ENCODE assay signal across 1 cellular context in the genomic region with DNA sequence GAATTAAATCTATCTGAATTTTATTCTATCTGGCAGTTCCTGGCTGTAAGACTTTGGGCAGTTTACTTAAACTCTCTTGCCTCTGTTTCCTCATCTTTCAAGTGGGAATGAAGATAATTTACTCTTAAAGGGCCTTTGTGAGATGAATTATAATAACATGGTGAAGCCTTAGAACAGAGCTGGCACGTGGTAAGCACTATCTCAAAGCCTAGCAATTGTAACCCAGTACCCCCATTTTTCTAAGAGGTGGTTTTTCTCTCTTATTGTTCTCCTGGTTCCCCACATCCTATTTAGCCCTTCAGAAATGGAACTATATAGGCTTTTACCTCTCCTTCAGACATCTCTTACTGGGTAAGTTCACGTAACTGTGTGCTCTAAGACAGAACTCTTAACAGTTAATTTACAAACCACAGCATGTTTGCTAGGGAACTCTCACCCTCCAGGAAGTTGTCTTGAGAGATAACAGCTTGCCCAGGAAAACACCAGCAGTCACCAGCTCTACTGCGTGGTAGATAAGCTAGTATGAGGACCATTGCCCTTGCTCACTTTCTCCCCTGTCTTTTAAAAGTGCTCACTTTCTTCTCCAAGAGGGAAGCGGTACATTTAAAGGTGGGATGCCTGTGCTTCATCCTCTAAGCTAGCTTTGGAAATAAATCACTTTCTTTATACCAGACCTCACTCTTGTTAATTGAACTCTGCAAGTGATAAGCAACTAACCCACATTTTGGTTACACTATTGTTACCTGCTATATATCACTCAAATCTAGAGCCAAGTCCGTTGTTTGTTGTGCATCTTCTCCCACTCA.
TF ChIP-seq lines count a peak whose summit lies in the region.

No MANE protein-coding gene starts in this region.

TF ChIP-seq in K562, 482 proteins besides CTCF, POLR2A, EP300 and RAD21 (continued from another document):
- TF ChIP-seq, protein P1, sequence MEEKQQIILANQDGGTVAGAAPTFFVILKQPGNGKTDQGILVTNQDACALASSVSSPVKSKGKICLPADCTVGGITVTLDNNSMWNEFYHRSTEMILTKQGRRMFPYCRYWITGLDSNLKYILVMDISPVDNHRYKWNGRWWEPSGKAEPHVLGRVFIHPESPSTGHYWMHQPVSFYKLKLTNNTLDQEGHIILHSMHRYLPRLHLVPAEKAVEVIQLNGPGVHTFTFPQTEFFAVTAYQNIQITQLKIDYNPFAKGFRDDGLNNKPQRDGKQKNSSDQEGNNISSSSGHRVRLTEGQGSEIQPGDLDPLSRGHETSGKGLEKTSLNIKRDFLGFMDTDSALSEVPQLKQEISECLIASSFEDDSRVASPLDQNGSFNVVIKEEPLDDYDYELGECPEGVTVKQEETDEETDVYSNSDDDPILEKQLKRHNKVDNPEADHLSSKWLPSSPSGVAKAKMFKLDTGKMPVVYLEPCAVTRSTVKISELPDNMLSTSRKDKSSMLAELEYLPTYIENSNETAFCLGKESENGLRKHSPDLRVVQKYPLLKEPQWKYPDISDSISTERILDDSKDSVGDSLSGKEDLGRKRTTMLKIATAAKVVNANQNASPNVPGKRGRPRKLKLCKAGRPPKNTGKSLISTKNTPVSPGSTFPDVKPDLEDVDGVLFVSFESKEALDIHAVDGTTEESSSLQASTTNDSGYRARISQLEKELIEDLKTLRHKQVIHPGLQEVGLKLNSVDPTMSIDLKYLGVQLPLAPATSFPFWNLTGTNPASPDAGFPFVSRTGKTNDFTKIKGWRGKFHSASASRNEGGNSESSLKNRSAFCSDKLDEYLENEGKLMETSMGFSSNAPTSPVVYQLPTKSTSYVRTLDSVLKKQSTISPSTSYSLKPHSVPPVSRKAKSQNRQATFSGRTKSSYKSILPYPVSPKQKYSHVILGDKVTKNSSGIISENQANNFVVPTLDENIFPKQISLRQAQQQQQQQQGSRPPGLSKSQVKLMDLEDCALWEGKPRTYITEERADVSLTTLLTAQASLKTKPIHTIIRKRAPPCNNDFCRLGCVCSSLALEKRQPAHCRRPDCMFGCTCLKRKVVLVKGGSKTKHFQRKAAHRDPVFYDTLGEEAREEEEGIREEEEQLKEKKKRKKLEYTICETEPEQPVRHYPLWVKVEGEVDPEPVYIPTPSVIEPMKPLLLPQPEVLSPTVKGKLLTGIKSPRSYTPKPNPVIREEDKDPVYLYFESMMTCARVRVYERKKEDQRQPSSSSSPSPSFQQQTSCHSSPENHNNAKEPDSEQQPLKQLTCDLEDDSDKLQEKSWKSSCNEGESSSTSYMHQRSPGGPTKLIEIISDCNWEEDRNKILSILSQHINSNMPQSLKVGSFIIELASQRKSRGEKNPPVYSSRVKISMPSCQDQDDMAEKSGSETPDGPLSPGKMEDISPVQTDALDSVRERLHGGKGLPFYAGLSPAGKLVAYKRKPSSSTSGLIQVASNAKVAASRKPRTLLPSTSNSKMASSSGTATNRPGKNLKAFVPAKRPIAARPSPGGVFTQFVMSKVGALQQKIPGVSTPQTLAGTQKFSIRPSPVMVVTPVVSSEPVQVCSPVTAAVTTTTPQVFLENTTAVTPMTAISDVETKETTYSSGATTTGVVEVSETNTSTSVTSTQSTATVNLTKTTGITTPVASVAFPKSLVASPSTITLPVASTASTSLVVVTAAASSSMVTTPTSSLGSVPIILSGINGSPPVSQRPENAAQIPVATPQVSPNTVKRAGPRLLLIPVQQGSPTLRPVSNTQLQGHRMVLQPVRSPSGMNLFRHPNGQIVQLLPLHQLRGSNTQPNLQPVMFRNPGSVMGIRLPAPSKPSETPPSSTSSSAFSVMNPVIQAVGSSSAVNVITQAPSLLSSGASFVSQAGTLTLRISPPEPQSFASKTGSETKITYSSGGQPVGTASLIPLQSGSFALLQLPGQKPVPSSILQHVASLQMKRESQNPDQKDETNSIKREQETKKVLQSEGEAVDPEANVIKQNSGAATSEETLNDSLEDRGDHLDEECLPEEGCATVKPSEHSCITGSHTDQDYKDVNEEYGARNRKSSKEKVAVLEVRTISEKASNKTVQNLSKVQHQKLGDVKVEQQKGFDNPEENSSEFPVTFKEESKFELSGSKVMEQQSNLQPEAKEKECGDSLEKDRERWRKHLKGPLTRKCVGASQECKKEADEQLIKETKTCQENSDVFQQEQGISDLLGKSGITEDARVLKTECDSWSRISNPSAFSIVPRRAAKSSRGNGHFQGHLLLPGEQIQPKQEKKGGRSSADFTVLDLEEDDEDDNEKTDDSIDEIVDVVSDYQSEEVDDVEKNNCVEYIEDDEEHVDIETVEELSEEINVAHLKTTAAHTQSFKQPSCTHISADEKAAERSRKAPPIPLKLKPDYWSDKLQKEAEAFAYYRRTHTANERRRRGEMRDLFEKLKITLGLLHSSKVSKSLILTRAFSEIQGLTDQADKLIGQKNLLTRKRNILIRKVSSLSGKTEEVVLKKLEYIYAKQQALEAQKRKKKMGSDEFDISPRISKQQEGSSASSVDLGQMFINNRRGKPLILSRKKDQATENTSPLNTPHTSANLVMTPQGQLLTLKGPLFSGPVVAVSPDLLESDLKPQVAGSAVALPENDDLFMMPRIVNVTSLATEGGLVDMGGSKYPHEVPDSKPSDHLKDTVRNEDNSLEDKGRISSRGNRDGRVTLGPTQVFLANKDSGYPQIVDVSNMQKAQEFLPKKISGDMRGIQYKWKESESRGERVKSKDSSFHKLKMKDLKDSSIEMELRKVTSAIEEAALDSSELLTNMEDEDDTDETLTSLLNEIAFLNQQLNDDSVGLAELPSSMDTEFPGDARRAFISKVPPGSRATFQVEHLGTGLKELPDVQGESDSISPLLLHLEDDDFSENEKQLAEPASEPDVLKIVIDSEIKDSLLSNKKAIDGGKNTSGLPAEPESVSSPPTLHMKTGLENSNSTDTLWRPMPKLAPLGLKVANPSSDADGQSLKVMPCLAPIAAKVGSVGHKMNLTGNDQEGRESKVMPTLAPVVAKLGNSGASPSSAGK (IDR thresholded peaks at IDR 0.05), result peak; percentile 76
- peak; percentile 48; the same call in 1 of the 2 replicates for TF ChIP-seq ZNF644 (tag; IDR thresholded peaks at IDR 0.05; ENCODE audit: low read depth)
- TF ChIP-seq HLTF (IDR thresholded peaks at IDR 0.05), result no peak
- TF ChIP-seq MYNN (IDR thresholded peaks at IDR 0.05), result peak; percentile 87
- TF ChIP-seq MYNN (CRISPR knock-in tag; IDR thresholded peaks at IDR 0.05), result no peak
- peak; percentile 59 for TF ChIP-seq TAL1 (IDR thresholded peaks at IDR 0.05)
- no peak for TF ChIP-seq HEY1 (CRISPR knock-in tag; IDR thresholded peaks at IDR 0.05; ENCODE audit: borderline replicate concordance)
- peak; percentile 83 for TF ChIP-seq ARID1B (IDR thresholded peaks at IDR 0.05)
- TF ChIP-seq ZNF175 (CRISPR knock-in tag; IDR thresholded peaks at IDR 0.05; ENCODE audit: low read depth), result peak; percentile 62
- peak; percentile 36 for TF ChIP-seq NFIC (IDR thresholded peaks at IDR 0.05)
- no peak for TF ChIP-seq JUN (IDR thresholded peaks at IDR 0.05; ENCODE audit: borderline replicate concordance, low read depth, low read length)
- TF ChIP-seq JUN (CRISPR knock-in tag; IDR thresholded peaks at IDR 0.05; ENCODE audit: borderline replicate concordance), result no peak
- TF ChIP-seq, protein P2, sequence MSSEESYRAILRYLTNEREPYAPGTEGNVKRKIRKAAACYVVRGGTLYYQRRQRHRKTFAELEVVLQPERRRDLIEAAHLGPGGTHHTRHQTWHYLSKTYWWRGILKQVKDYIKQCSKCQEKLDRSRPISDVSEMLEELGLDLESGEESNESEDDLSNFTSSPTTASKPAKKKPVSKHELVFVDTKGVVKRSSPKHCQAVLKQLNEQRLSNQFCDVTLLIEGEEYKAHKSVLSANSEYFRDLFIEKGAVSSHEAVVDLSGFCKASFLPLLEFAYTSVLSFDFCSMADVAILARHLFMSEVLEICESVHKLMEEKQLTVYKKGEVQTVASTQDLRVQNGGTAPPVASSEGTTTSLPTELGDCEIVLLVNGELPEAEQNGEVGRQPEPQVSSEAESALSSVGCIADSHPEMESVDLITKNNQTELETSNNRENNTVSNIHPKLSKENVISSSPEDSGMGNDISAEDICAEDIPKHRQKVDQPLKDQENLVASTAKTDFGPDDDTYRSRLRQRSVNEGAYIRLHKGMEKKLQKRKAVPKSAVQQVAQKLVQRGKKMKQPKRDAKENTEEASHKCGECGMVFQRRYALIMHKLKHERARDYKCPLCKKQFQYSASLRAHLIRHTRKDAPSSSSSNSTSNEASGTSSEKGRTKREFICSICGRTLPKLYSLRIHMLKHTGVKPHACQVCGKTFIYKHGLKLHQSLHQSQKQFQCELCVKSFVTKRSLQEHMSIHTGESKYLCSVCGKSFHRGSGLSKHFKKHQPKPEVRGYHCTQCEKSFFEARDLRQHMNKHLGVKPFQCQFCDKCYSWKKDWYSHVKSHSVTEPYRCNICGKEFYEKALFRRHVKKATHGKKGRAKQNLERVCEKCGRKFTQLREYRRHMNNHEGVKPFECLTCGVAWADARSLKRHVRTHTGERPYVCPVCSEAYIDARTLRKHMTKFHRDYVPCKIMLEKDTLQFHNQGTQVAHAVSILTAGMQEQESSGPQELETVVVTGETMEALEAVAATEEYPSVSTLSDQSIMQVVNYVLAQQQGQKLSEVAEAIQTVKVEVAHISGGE (CRISPR knock-in tag; IDR thresholded peaks at IDR 0.05), result peak in 1 of 3 experiments; percentile 56; a peak in 1 of 6 replicates
- TF ChIP-seq, protein P3, sequence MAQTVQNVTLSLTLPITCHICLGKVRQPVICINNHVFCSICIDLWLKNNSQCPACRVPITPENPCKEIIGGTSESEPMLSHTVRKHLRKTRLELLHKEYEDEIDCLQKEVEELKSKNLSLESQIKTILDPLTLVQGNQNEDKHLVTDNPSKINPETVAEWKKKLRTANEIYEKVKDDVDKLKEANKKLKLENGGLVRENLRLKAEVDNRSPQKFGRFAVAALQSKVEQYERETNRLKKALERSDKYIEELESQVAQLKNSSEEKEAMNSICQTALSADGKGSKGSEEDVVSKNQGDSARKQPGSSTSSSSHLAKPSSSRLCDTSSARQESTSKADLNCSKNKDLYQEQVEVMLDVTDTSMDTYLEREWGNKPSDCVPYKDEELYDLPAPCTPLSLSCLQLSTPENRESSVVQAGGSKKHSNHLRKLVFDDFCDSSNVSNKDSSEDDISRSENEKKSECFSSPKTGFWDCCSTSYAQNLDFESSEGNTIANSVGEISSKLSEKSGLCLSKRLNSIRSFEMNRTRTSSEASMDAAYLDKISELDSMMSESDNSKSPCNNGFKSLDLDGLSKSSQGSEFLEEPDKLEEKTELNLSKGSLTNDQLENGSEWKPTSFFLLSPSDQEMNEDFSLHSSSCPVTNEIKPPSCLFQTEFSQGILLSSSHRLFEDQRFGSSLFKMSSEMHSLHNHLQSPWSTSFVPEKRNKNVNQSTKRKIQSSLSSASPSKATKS (CRISPR knock-in tag; IDR thresholded peaks at IDR 0.05), result no peak
- peak; percentile 71 for TF ChIP-seq TCF3 (CRISPR knock-in tag; IDR thresholded peaks at IDR 0.05)
- TF ChIP-seq LEF1 (IDR thresholded peaks at IDR 0.05), result peak; percentile 51; the same call in 1 of the 2 replicates
- peak; percentile 43; the same call in 1 of the 2 replicates for TF ChIP-seq GTF2E2 (tag; IDR thresholded peaks at IDR 0.05)
- TF ChIP-seq, protein P4, sequence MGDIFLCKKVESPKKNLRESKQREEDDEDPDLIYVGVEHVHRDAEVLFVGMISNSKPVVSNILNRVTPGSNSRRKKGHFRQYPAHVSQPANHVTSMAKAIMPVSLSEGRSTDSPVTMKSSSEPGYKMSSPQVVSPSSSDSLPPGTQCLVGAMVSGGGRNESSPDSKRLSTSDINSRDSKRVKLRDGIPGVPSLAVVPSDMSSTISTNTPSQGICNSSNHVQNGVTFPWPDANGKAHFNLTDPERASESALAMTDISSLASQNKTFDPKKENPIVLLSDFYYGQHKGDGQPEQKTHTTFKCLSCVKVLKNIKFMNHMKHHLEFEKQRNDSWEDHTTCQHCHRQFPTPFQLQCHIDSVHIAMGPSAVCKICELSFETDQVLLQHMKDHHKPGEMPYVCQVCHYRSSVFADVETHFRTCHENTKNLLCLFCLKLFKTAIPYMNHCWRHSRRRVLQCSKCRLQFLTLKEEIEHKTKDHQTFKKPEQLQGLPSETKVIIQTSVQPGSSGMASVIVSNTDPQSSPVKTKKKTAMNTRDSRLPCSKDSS (IDR thresholded peaks at IDR 0.05; ENCODE audit: low read depth, partially characterized antibody), result no peak
- TF ChIP-seq, protein P5, sequence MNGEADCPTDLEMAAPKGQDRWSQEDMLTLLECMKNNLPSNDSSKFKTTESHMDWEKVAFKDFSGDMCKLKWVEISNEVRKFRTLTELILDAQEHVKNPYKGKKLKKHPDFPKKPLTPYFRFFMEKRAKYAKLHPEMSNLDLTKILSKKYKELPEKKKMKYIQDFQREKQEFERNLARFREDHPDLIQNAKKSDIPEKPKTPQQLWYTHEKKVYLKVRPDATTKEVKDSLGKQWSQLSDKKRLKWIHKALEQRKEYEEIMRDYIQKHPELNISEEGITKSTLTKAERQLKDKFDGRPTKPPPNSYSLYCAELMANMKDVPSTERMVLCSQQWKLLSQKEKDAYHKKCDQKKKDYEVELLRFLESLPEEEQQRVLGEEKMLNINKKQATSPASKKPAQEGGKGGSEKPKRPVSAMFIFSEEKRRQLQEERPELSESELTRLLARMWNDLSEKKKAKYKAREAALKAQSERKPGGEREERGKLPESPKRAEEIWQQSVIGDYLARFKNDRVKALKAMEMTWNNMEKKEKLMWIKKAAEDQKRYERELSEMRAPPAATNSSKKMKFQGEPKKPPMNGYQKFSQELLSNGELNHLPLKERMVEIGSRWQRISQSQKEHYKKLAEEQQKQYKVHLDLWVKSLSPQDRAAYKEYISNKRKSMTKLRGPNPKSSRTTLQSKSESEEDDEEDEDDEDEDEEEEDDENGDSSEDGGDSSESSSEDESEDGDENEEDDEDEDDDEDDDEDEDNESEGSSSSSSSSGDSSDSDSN (IDR thresholded peaks at IDR 0.05; ENCODE audit: borderline replicate concordance in 1 of 2, low read depth in 2 of 2, low read length in 2 of 2), result 0 out of 4 replicates have a peak, but pooled peaks of 1 of the 2 experiments have one; percentile 37
- TF ChIP-seq SIX5 (IDR thresholded peaks at IDR 0.05; ENCODE audit: borderline replicate concordance in 1 of 2, insufficient read depth in 1 of 2, low read depth in 1 of 2, low read length in 2 of 2), result no peak
- TF ChIP-seq DPF2 (IDR thresholded peaks at IDR 0.05), result peak; percentile 80
- TF ChIP-seq HDAC2 (IDR thresholded peaks at IDR 0.05), result 0 out of 2 replicates have a peak, but pooled peaks have one; percentile 21
- TF ChIP-seq ATF1 (CRISPR knock-in tag; IDR thresholded peaks at IDR 0.05), result no peak
- TF ChIP-seq ATF1 (tag; IDR thresholded peaks at IDR 0.05), result peak; percentile 56; the same call in 1 of the 2 replicates
- TF ChIP-seq NFRKB (IDR thresholded peaks at IDR 0.05; ENCODE audit: low read depth), result 0 out of 2 replicates have a peak, but pooled peaks have one; percentile 43
- TF ChIP-seq, protein P6, sequence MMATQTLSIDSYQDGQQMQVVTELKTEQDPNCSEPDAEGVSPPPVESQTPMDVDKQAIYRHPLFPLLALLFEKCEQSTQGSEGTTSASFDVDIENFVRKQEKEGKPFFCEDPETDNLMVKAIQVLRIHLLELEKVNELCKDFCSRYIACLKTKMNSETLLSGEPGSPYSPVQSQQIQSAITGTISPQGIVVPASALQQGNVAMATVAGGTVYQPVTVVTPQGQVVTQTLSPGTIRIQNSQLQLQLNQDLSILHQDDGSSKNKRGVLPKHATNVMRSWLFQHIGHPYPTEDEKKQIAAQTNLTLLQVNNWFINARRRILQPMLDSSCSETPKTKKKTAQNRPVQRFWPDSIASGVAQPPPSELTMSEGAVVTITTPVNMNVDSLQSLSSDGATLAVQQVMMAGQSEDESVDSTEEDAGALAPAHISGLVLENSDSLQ (IDR thresholded peaks at IDR 0.05), result peak; percentile 12; the same call in 1 of the 2 replicates
TF ChIP-seq in K562: peak in this region for 73.
